ENCODE assay signal across 1 cellular context in the genomic region with DNA sequence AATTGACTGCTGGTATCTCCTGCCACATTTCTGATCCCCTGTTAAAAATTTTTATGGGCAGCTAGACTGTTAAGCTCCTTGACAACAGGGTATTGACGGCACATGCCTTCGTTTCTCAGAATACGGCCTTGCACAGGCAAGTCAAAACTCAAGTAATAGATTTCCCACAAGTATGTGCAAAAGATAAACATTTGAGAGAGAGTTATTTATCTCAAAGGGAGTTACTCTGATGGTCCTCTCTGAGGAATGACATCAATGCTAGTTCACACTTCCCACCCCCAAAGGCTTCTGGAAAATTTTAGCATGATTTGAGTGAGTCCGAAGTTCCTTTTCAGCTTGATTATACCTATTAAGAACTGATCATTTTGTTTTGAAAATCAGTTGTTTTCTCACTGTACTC.
TF ChIP-seq lines count a peak whose summit lies in the region.

No MANE protein-coding gene starts in this region.

TF ChIP-seq in GM23338, 12 proteins besides CTCF, POLR2A, EP300 and RAD21:
- TF ChIP-seq, protein P1, sequence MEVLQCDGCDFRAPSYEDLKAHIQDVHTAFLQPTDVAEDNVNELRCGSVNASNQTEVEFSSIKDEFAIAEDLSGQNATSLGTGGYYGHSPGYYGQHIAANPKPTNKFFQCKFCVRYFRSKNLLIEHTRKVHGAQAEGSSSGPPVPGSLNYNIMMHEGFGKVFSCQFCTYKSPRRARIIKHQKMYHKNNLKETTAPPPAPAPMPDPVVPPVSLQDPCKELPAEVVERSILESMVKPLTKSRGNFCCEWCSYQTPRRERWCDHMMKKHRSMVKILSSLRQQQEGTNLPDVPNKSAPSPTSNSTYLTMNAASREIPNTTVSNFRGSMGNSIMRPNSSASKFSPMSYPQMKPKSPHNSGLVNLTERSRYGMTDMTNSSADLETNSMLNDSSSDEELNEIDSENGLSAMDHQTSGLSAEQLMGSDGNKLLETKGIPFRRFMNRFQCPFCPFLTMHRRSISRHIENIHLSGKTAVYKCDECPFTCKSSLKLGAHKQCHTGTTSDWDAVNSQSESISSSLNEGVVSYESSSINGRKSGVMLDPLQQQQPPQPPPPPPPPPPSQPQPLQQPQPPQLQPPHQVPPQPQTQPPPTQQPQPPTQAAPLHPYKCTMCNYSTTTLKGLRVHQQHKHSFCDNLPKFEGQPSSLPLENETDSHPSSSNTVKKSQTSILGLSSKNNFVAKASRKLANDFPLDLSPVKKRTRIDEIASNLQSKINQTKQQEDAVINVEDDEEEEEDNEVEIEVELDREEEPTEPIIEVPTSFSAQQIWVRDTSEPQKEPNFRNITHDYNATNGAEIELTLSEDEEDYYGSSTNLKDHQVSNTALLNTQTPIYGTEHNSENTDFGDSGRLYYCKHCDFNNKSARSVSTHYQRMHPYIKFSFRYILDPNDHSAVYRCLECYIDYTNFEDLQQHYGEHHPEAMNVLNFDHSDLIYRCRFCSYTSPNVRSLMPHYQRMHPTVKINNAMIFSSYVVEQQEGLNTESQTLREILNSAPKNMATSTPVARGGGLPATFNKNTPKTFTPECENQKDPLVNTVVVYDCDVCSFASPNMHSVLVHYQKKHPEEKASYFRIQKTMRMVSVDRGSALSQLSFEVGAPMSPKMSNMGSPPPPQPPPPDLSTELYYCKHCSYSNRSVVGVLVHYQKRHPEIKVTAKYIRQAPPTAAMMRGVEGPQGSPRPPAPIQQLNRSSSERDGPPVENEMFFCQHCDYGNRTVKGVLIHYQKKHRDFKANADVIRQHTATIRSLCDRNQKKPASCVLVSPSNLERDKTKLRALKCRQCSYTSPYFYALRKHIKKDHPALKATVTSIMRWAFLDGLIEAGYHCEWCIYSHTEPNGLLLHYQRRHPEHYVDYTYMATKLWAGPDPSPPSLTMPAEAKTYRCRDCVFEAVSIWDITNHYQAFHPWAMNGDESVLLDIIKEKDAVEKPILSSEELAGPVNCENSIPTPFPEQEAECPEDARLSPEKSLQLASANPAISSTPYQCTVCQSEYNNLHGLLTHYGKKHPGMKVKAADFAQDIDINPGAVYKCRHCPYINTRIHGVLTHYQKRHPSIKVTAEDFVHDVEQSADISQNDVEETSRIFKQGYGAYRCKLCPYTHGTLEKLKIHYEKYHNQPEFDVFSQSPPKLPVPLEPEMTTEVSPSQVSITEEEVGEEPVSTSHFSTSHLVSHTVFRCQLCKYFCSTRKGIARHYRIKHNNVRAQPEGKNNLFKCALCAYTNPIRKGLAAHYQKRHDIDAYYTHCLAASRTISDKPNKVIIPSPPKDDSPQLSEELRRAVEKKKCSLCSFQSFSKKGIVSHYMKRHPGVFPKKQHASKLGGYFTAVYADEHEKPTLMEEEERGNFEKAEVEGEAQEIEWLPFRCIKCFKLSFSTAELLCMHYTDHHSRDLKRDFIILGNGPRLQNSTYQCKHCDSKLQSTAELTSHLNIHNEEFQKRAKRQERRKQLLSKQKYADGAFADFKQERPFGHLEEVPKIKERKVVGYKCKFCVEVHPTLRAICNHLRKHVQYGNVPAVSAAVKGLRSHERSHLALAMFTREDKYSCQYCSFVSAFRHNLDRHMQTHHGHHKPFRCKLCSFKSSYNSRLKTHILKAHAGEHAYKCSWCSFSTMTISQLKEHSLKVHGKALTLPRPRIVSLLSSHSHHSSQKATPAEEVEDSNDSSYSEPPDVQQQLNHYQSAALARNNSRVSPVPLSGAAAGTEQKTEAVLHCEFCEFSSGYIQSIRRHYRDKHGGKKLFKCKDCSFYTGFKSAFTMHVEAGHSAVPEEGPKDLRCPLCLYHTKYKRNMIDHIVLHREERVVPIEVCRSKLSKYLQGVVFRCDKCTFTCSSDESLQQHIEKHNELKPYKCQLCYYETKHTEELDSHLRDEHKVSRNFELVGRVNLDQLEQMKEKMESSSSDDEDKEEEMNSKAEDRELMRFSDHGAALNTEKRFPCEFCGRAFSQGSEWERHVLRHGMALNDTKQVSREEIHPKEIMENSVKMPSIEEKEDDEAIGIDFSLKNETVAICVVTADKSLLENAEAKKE (CRISPR knock-in tag; IDR thresholded peaks at IDR 0.05): no peak
- TF ChIP-seq JUNB (IDR thresholded peaks at IDR 0.05; ENCODE audit: unreplicated experiment): no peak
- no peak for TF ChIP-seq EZH2 (IDR thresholded peaks at IDR 0.05; ENCODE audit: low read depth, unreplicated experiment)
- TF ChIP-seq EZH2phosphoT487 (IDR thresholded peaks at IDR 0.05; ENCODE audit: unreplicated experiment): no peak
- TF ChIP-seq ZNF331 (CRISPR knock-in tag; IDR thresholded peaks at IDR 0.05; ENCODE audit: low read depth): no peak
- TF ChIP-seq ZNF114 (CRISPR knock-in tag; IDR thresholded peaks at IDR 0.05): no peak
- TF ChIP-seq NANOG (IDR thresholded peaks at IDR 0.05; ENCODE audit: borderline replicate concordance): no peak
- no peak for TF ChIP-seq POLR2AphosphoS5 (IDR thresholded peaks at IDR 0.05; ENCODE audit: low read depth)
- TF ChIP-seq, protein P2, sequence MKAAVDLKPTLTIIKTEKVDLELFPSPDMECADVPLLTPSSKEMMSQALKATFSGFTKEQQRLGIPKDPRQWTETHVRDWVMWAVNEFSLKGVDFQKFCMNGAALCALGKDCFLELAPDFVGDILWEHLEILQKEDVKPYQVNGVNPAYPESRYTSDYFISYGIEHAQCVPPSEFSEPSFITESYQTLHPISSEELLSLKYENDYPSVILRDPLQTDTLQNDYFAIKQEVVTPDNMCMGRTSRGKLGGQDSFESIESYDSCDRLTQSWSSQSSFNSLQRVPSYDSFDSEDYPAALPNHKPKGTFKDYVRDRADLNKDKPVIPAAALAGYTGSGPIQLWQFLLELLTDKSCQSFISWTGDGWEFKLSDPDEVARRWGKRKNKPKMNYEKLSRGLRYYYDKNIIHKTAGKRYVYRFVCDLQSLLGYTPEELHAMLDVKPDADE (IDR thresholded peaks at IDR 0.05): no peak
